Comparison of ENCODE assay signal across 8 cellular contexts in genomic region chr5:134577796-134578577, GRCh38. TPM values are rescaled to one million over a fixed set of nuclear protein-coding genes. Genes with fewer than 3 reads are reported as not detected.
A peak's percentile ranks its signal among the peaks of the same experiment; 100 is the strongest.
DNase-seq lines count a peak whose midpoint lies in the region; ATAC-seq and TF ChIP-seq lines count a peak whose summit lies in the region.

No MANE protein-coding gene starts in this region.

- no peak overlapping the region for H3K9ac ChIP-seq in MM.1S (ENCODE audit: low read length)

- H3K4me1 ChIP-seq in MM.1S (ENCODE audit: low read length) (no peaks in the 10 kb centered on the region), ovary (ENCODE audit: insufficient read depth) (no peaks in the 10 kb centered on the region), tibial nerve (peaks cover 0 to 56% (median 4%) of the 10 kb centered on the region in 4 donors)

- H3K9me2 ChIP-seq in MM.1S (replicated peaks; ENCODE audit: insufficient read depth, low read length): no peaks in the 10 kb centered on the region

- no peak for TF ChIP-seq POLR2A in ovary (IDR thresholded peaks at IDR 0.05)
- no peak for TF ChIP-seq POLR2A in tibial nerve (IDR thresholded peaks at IDR 0.05)

- H3K4me3 ChIP-seq in MM.1S (ENCODE audit: low read length) (no peak overlapping the region), ovary (no peak overlapping the region), tibial nerve (no peak overlapping the region)

- intact Hi-C loops in ovary (cut with DNase I): loop anchor here in 3 of 4 donors (5.0 to 10.0 kb wide), 3 partner anchors 163 to 206 kb away; partner anchors contain the start of genes CDKN2AIPNL (in 3 of the 3) and UBE2B (in 1 of the 3)

- H3K9me3 ChIP-seq in MM.1S (replicated peaks; ENCODE audit: insufficient read depth, low read length): no peaks in the 10 kb centered on the region
- no peaks in the 10 kb centered on the region for H3K9me3 ChIP-seq in ovary
- no peaks in the 10 kb centered on the region for H3K9me3 ChIP-seq in tibial nerve

- WGBS in ovary, 3 donors: 44 to 46% (median 44%) methylated on average over 17 of the region's 17 CpGs
- 35 to 40% methylated on average over 17 of the region's 17 CpGs for WGBS in tibial nerve, 2 donors

- H3K27ac ChIP-seq in MM.1S (ENCODE audit: low read length) (no peak overlapping the region), ovary (no peak overlapping the region), tibial nerve (peak overlapping the region in 1 of 4 donors; percentile 48)

- H3K79me2 ChIP-seq in MM.1S (ENCODE audit: low read length): no peaks in the 10 kb centered on the region

- no peaks in the 10 kb centered on the region for H4K20me1 ChIP-seq in MM.1S (ENCODE audit: insufficient read depth, low read length)

- no peaks in the 10 kb centered on the region for H3F3A ChIP-seq in MM.1S (ENCODE audit: insufficient read depth, low read length)

- H3K4me2 ChIP-seq in MM.1S (ENCODE audit: low read depth, low read length): no peak overlapping the region

- peak; percentile 90 for DNase-seq in ELR (ENCODE audit: low read depth)
- peak; percentile 51 for DNase-seq in MM.1S
- DNase-seq in SK-MEL-5 (ENCODE audit: low read depth, low spot score): peak; percentile 86
- peak; percentile 91 for DNase-seq in activated effector memory CD4-positive, alpha-beta T cell treated with anti-CD3 and anti-CD28 coated beads, Interleukin-2, amount 50 U/mL, for 16 hours
- DNase-seq in germinal center (ENCODE audit: low spot score): peak; percentile 79
- peak; percentile 73 to 89 (median 84) for DNase-seq in ovary
- peak; percentile 65 to 77 for DNase-seq in tibial nerve (ENCODE audit: low spot score in 2 of 2)

- TF ChIP-seq EP300 in ovary (IDR thresholded peaks at IDR 0.05) (no peak), tibial nerve (IDR thresholded peaks at IDR 0.05) (peak; percentile 33 to 49)

- in situ Hi-C loops in SK-MEL-5 (cut with HindIII; ENCODE audit: low pct_unique_long_range_greater_than_20kb, low sequenced_read_pairs): no loop called here

- ATAC-seq in HG03108 (IDR thresholded peaks at IDR 0.05; ENCODE audit: unreplicated experiment): no peak

- H3K27me3 ChIP-seq in MM.1S (replicated peaks; ENCODE audit: insufficient read depth, low read length) (no peaks in the 10 kb centered on the region), ovary (no peaks in the 10 kb centered on the region), tibial nerve (no peaks in the 10 kb centered on the region)

- H3K36me3 ChIP-seq in MM.1S (replicated peaks; ENCODE audit: insufficient read depth, low read length) (0 out of 2 replicates have a peak, but pooled peaks cover 3% of the 10 kb centered on the region), ovary (no peaks in the 10 kb centered on the region), tibial nerve (peaks cover 7 to 82% (median 48%) of the 10 kb centered on the region in 3 donors)

- H2AFZ ChIP-seq in MM.1S (ENCODE audit: low read length): no peak overlapping the region

- TF ChIP-seq CTCF in MM.1S (IDR thresholded peaks at IDR 0.05; ENCODE audit: low read length) (peak; percentile 85), ovary (IDR thresholded peaks at IDR 0.05) (peak; percentile 59 to 77 (median 70)), tibial nerve (IDR thresholded peaks at IDR 0.05) (peak; percentile 69 to 87 (median 82))

RNA-seq across cellular contexts. Expression of gene JADE2, which starts 52.5 kb away (rescaled TPM):
- 21.8 and 23.6 TPM in 2 replicates for total RNA-seq in SK-MEL-5 (2014; rRNA removed; shearing (Covaris generic))
- polyA plus RNA-seq in SK-MEL-5 (2015; cell fraction: cytosol; rRNA removed): 27.3 and 27.7 TPM in 2 replicates
- polyA plus RNA-seq in SK-MEL-5 (2015; cell fraction: nucleus; rRNA removed): 17.0 and 26.8 TPM in 2 replicates
- 10 to 100 TPM; 31.4 to 82.9 (median 74.9) TPM for total RNA-seq in ovary
- 10 to 100 TPM; 23.2 to 28.1 TPM for polyA plus RNA-seq in ovary
- total RNA-seq in tibial nerve: 10 to 100 TPM; 58.8 to 90.6 (median 73.9) TPM

RNA-seq across cellular contexts. Expression of gene SAR1B, which starts 54.6 kb away (rescaled TPM):
- total RNA-seq in SK-MEL-5 (2014; rRNA removed; shearing (Covaris generic)): 61.9 and 66.7 TPM in 2 replicates
- 34.7 and 40.7 TPM in 2 replicates for polyA plus RNA-seq in SK-MEL-5 (2015; cell fraction: cytosol; rRNA removed)
- polyA plus RNA-seq in SK-MEL-5 (2015; cell fraction: nucleus; rRNA removed): 24.8 and 27.7 TPM in 2 replicates
- 10 to 100 TPM; 19.0 to 56.3 (median 41.8) TPM for total RNA-seq in ovary
- polyA plus RNA-seq in ovary: 10 to 100 TPM; 10.5 to 31.3 TPM
- 10 to 100 TPM; 27.9 to 35.6 (median 31.3) TPM for total RNA-seq in tibial nerve
